10 cellular contexts compared by ENCODE assay signal in the genomic region with DNA sequence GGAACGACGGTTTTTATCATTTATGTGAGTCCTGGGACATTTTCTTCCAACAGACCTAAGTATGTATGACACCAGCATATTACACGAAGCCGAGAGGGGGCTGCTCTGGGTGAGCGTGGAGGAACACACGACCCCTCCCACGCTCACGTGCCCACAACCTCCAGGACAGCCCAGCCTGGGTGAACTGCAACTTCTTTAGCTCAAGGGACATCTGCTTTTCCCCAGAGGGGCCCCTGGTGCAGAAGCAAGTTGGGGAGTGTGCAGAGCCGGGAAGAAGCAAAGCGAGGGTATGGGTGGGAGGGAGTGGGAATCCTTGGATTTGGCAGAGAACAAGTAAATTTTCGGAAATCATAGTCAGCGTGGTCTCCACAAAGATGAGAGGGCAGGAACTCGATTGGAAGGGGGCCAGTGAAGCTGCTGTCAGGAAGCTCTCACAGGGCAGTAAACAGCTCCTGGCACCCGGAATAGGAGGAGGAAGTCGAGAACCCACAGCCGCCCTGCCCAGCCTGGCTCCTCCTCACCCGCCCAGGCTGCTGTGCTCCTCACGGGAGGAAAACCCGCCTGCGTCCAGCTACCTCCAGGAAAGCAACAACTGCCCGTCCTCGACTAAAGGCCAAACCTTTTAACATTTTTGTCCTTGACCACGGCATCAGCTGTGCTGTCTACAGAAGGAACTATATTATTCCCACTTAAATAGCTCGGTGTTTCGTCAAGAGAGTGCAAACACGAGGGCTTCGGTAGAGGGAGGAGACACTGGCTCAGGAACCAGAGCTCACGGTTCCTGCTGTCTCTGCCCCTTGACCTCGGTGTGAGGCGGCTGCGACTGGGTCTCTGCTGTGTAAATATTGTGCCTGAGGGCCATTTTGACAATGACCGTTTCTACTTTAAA. TPM values are rescaled to one million over a fixed set of nuclear protein-coding genes. Genes with fewer than 3 reads are reported as not detected.
A peak's percentile ranks its signal among the peaks of the same experiment; 100 is the strongest.
DNase-seq lines count a peak whose midpoint lies in the region; ATAC-seq and TF ChIP-seq lines count a peak whose summit lies in the region.
"Had no signal": no experiment of that assay in that cellular context is flagged by ENCODE, and none has a peak within 500 bp of the region (broad histone marks: within the 10 kb centered on the region; RNA-seq: fewer than 3 reads in every experiment).

No MANE protein-coding gene starts in this region.

- H3K27ac Mint-ChIP-seq in activated CD8-positive, alpha-beta T cell treated with anti-CD3 and anti-CD28 coated beads for 36 hours = peak overlapping the region; percentile 79
- H3K27ac Mint-ChIP-seq in stimulated activated naive CD8-positive, alpha-beta T cell treated with anti-CD3 and anti-CD28 coated beads, Interleukin-15, amount 100 ng/mL, for 72 hours = peak overlapping the region; percentile 66 to 83

- intact Hi-C loops in Right ventricle myocardium inferior (cut with DNase I) = no loop called here
- intact Hi-C loops in activated CD8-positive, alpha-beta T cell treated with anti-CD3 and anti-CD28 coated beads for 36 hours (cut with micrococcal nuclease) = no loop called here
- intact Hi-C loops in left ventricle myocardium superior (cut with micrococcal nuclease) = no loop called here

- CTCF ChIA-PET in activated CD8-positive, alpha-beta T cell treated with anti-CD3 and anti-CD28 coated beads for 36 hours (lab: Charles Lee) = interaction anchor here (1.0 to 1.5 kb wide), 2 partner anchors 16 to 17 kb away, joined by 3 read pairs; no protein-coding TSS in a partner anchor

- no peaks in the 10 kb centered on the region for H3K9me3 ChIP-seq in right atrium auricular region
- H3K9me3 ChIP-seq: SJSA1, thyroid gland had no signal

- H3K27me3 Mint-ChIP-seq in activated CD8-positive, alpha-beta T cell treated with anti-CD3 and anti-CD28 coated beads for 36 hours = no peaks in the 10 kb centered on the region
- H3K27me3 Mint-ChIP-seq in stimulated activated naive CD8-positive, alpha-beta T cell treated with anti-CD3 and anti-CD28 coated beads, Interleukin-15, amount 100 ng/mL, for 72 hours = no peaks in the 10 kb centered on the region

- peak overlapping the region in 1 of 2 donors; percentile 8 for H3K4me3 ChIP-seq in right atrium auricular region
- H3K4me3 ChIP-seq: SJSA1, thyroid gland had no signal

- POLR2A ChIA-PET in activated CD8-positive, alpha-beta T cell treated with anti-CD3 and anti-CD28 coated beads for 36 hours (lab: Charles Lee) = interaction anchor here (0.9 to 1.6 kb wide), 6 partner anchors 10 to 32 kb away, joined by 3 to 7 read pairs (median 4); no protein-coding TSS in a partner anchor

- H3K4me1 Mint-ChIP-seq in activated CD8-positive, alpha-beta T cell treated with anti-CD3 and anti-CD28 coated beads for 36 hours (ENCODE audit: low read depth) = peaks cover 62% of the 10 kb centered on the region
- peaks cover 72% of the 10 kb centered on the region for H3K4me1 Mint-ChIP-seq in stimulated activated naive CD8-positive, alpha-beta T cell treated with anti-CD3 and anti-CD28 coated beads, Interleukin-15, amount 100 ng/mL, for 72 hours

- H3K4me1 ChIP-seq in right atrium auricular region = peaks cover 0 to 13% of the 10 kb centered on the region in 2 donors

- ATAC-seq in Right ventricle myocardium inferior (peak; percentile 36), left ventricle myocardium superior (peak; percentile 54), HG02759 (IDR thresholded peaks at IDR 0.05; ENCODE audit: unreplicated experiment) (no peak)
- peak; percentile 54 for ATAC-seq in activated CD8-positive, alpha-beta T cell treated with anti-CD3 and anti-CD28 coated beads for 36 hours
- ATAC-seq in stimulated activated naive CD8-positive, alpha-beta T cell treated with anti-CD3 and anti-CD28 coated beads, Interleukin-15, amount 100 ng/mL, for 72 hours = peak; percentile 52

- H3K9me3 Mint-ChIP-seq in activated CD8-positive, alpha-beta T cell treated with anti-CD3 and anti-CD28 coated beads for 36 hours = no peaks in the 10 kb centered on the region
- peaks cover 0 to 14% of the 10 kb centered on the region in 2 donors for H3K9me3 Mint-ChIP-seq in stimulated activated naive CD8-positive, alpha-beta T cell treated with anti-CD3 and anti-CD28 coated beads, Interleukin-15, amount 100 ng/mL, for 72 hours

- no peaks in the 10 kb centered on the region for H3K27me3 ChIP-seq in right atrium auricular region
- H3K27me3 ChIP-seq: SJSA1, thyroid gland had no signal

- H3K4me3 Mint-ChIP-seq in activated CD8-positive, alpha-beta T cell treated with anti-CD3 and anti-CD28 coated beads for 36 hours = peak overlapping the region; percentile 53
- peak overlapping the region; percentile 67 to 76 for H3K4me3 Mint-ChIP-seq in stimulated activated naive CD8-positive, alpha-beta T cell treated with anti-CD3 and anti-CD28 coated beads, Interleukin-15, amount 100 ng/mL, for 72 hours

- no peak overlapping the region for H3K27ac ChIP-seq in right atrium auricular region
- H3K27ac ChIP-seq: SJSA1, thyroid gland had no signal

- no peak for TF ChIP-seq CTCF in right atrium auricular region (IDR thresholded peaks at IDR 0.05)
- TF ChIP-seq CTCF in activated CD8-positive, alpha-beta T cell treated with anti-CD3 and anti-CD28 coated beads for 36 hours (IDR thresholded peaks at IDR 0.05) = no peak

- no peaks in the 10 kb centered on the region for H3K36me3 ChIP-seq in right atrium auricular region
- H3K36me3 ChIP-seq: SJSA1, thyroid gland had no signal

- H3K36me3 Mint-ChIP-seq in activated CD8-positive, alpha-beta T cell treated with anti-CD3 and anti-CD28 coated beads for 36 hours (ENCODE audit: low read depth) = peaks cover 2% of the 10 kb centered on the region

- DNase-seq in Right ventricle myocardium inferior (ENCODE audit: missing footprints) (peak; percentile 86), right atrium auricular region (ENCODE audit: low spot score) (no peak), left ventricle myocardium superior (peak; percentile 67), superior temporal gyrus (ENCODE audit: extremely low spot score) (no peak), GM19238 (ENCODE audit: insufficient read length, low spot score) (no peak)
- no peak for DNase-seq in activated CD8-positive, alpha-beta T cell treated with anti-CD3 and anti-CD28 coated beads for 36 hours
- no peak for DNase-seq in stimulated activated naive CD8-positive, alpha-beta T cell treated with anti-CD3 and anti-CD28 coated beads, Interleukin-15, amount 100 ng/mL, for 72 hours

RNA-seq across cellular contexts. Expression of gene CFAP97D2, which starts 17.2 kb away (rescaled TPM):
- total RNA-seq in Right ventricle myocardium inferior (not detected), right atrium auricular region (not detected), left ventricle myocardium superior (not detected)
- not detected for total RNA-seq in activated CD8-positive, alpha-beta T cell treated with anti-CD3 and anti-CD28 coated beads for 36 hours
- total RNA-seq: thyroid gland had no signal

RNA-seq across cellular contexts. Expression of gene RASA3, which starts 29.5 kb away (rescaled TPM):
- total RNA-seq in Right ventricle myocardium inferior (12.7 TPM), right atrium auricular region (10 to 100 TPM; 10.2 to 13.2 TPM), left ventricle myocardium superior (12.3 TPM)
- 10 to 100 TPM; 28.9 to 32.3 TPM for total RNA-seq in activated CD8-positive, alpha-beta T cell treated with anti-CD3 and anti-CD28 coated beads for 36 hours

Comparison
In these comparisons a context has a peak if more than half of its experiments do, and no peak if none do; other contexts are left out.
1. DNase-seq: peak in Right ventricle myocardium inferior (single experiment) and left ventricle myocardium superior (single experiment); none in right atrium auricular region (single experiment), activated CD8-positive, alpha-beta T cell treated with anti-CD3 and anti-CD28 coated beads for 36 hours (single experiment), stimulated activated naive CD8-positive, alpha-beta T cell treated with anti-CD3 and anti-CD28 coated beads, Interleukin-15, amount 100 ng/mL, for 72 hours (0 of 2), superior temporal gyrus (single experiment) and GM19238 (single experiment).